ENCODE assay signal across 27 cellular contexts in genomic region chr14:104512061-104512460, GRCh38.
"Had no signal": no experiment of that assay in that cellular context is flagged by ENCODE, and none has a peak within 500 bp of the region (broad histone marks: within the 10 kb centered on the region; RNA-seq: fewer than 3 reads in every experiment).

No MANE protein-coding gene starts in this region.

- DNase-seq: activated B cell treated with CpG ODN at 0.5 μM for 24 hours; activated CD4-positive, alpha-beta T cell treated with anti-CD3 and anti-CD28 coated beads for 1 hour; activated CD4-positive, alpha-beta T cell treated with anti-CD3 and anti-CD28 coated beads, Interleukin-2, amount 10 ng/mL, durations not matched to agents 24 days and 14 days; activated CD4-positive, alpha-beta T cell treated with anti-CD3 and anti-CD28 coated beads, Interleukin-2, amount 50 U/mL, for 48 hours; activated gamma-delta T cell treated with Interleukin-2 at 50 U/mL for 16 hours; activated naive CD4-positive, alpha-beta T cell treated with anti-CD3 and anti-CD28 coated beads, Interleukin-2, amount 10 ng/mL, durations not matched to agents 7 days and 5 days; activated naive CD8-positive, alpha-beta T cell treated with anti-CD3 and anti-CD28 coated beads, Interleukin-2, amount 10 ng/mL, durations not matched to agents 7 days and 5 days; activated T-cell treated with anti-CD3 and anti-CD28 coated beads for 4 hours; activated T-cell treated with anti-CD3 and anti-CD28 coated beads, Interleukin-2, amount 50 U/mL, for 72 hours; aorta; MM.1S; NCI-H1105; NCI-H1436; NCI-H2029 treated with DMSO at 0.1 percent for 48 hours; NCI-H510A treated with DMSO at 0.1 percent for 48 hours; NCI-H69; NK-92 treated with Interleukin-12 subunit alpha and Interleukin-12 subunit beta, amount 100 ng/mL, for 24 hours; OCI-M1; RPMI8226; T-cell; T-helper 2 cell; T1000 had no signal

- H3K27me3 Mint-ChIP-seq: activated CD4-positive, alpha-beta T cell treated with anti-CD3 and anti-CD28 coated beads, Interleukin-2, amount 10 ng/mL, durations not matched to agents 24 days and 14 days had no signal

- H3K36me3 Mint-ChIP-seq: activated naive CD4-positive, alpha-beta T cell treated with anti-CD3 and anti-CD28 coated beads, Interleukin-2, amount 10 ng/mL, durations not matched to agents 7 days and 5 days; activated naive CD8-positive, alpha-beta T cell treated with anti-CD3 and anti-CD28 coated beads, Interleukin-2, amount 10 ng/mL, durations not matched to agents 7 days and 5 days; T-cell had no signal

- H3K9me3 Mint-ChIP-seq: activated CD4-positive, alpha-beta T cell treated with anti-CD3 and anti-CD28 coated beads, Interleukin-2, amount 10 ng/mL, durations not matched to agents 24 days and 14 days; activated naive CD4-positive, alpha-beta T cell treated with anti-CD3 and anti-CD28 coated beads, Interleukin-2, amount 10 ng/mL, durations not matched to agents 7 days and 5 days; activated naive CD8-positive, alpha-beta T cell treated with anti-CD3 and anti-CD28 coated beads, Interleukin-2, amount 10 ng/mL, durations not matched to agents 7 days and 5 days; activated T-cell treated with anti-CD3 and anti-CD28 coated beads, Interleukin-2, amount 50 U/mL, for 72 hours; activated T-helper 2 cell treated with anti-CD3 and anti-CD28 coated beads, Interferon-gamma antibody, Interleukin-2, Interleukin-4, amounts not matched to agents 10 μg/mL and 5 μg/mL and 100 μg/mL, durations not matched to agents 14 hours and 24 hours and 36 hours; central memory CD8-positive, alpha-beta T cell had no signal

- H3K27ac Mint-ChIP-seq: activated B cell treated with CpG ODN at 0.5 μM for 24 hours; activated CD4-positive, alpha-beta T cell treated with anti-CD3 and anti-CD28 coated beads, Interleukin-2, amount 10 ng/mL, durations not matched to agents 24 days and 14 days; activated naive CD4-positive, alpha-beta T cell treated with anti-CD3 and anti-CD28 coated beads, Interleukin-2, amount 10 ng/mL, durations not matched to agents 7 days and 5 days; activated naive CD8-positive, alpha-beta T cell treated with anti-CD3 and anti-CD28 coated beads, Interleukin-2, amount 10 ng/mL, durations not matched to agents 7 days and 5 days; activated T-cell treated with anti-CD3 and anti-CD28 coated beads, Interleukin-2, amount 50 U/mL, for 72 hours; activated T-helper 2 cell treated with anti-CD3 and anti-CD28 coated beads, Interferon-gamma antibody, Interleukin-2, Interleukin-4, amounts not matched to agents 10 μg/mL and 5 μg/mL and 100 μg/mL, durations not matched to agents 14 hours and 24 hours and 36 hours; T-cell had no signal

- FAIRE-seq: bronchial epithelial cell, TTC549 had no signal

- H3K4me1 Mint-ChIP-seq: activated B cell treated with CpG ODN at 0.5 μM for 24 hours; activated CD4-positive, alpha-beta T cell treated with anti-CD3 and anti-CD28 coated beads, Interleukin-2, amount 10 ng/mL, durations not matched to agents 24 days and 14 days; activated naive CD4-positive, alpha-beta T cell treated with anti-CD3 and anti-CD28 coated beads, Interleukin-2, amount 10 ng/mL, durations not matched to agents 7 days and 5 days; activated naive CD8-positive, alpha-beta T cell treated with anti-CD3 and anti-CD28 coated beads, Interleukin-2, amount 10 ng/mL, durations not matched to agents 7 days and 5 days; central memory CD8-positive, alpha-beta T cell; T-cell had no signal

- H3K27ac ChIP-seq: SK-N-MC had no signal

- H3K4me3 Mint-ChIP-seq: activated B cell treated with CpG ODN at 0.5 μM for 24 hours; activated CD4-positive, alpha-beta T cell treated with anti-CD3 and anti-CD28 coated beads, Interleukin-2, amount 10 ng/mL, durations not matched to agents 24 days and 14 days; activated naive CD4-positive, alpha-beta T cell treated with anti-CD3 and anti-CD28 coated beads, Interleukin-2, amount 10 ng/mL, durations not matched to agents 7 days and 5 days; activated naive CD8-positive, alpha-beta T cell treated with anti-CD3 and anti-CD28 coated beads, Interleukin-2, amount 10 ng/mL, durations not matched to agents 7 days and 5 days; activated T-cell treated with anti-CD3 and anti-CD28 coated beads, Interleukin-2, amount 50 U/mL, for 72 hours; central memory CD8-positive, alpha-beta T cell; T-cell had no signal

- H3K4me3 ChIP-seq: SK-N-MC had no signal
